ENCODE assay signal across 8 cellular contexts in genomic region chr20:3209946-3210317, GRCh38. TPM values are rescaled to one million over a fixed set of nuclear protein-coding genes. Genes with fewer than 3 reads are reported as not detected.
DNase-seq lines count a peak whose midpoint lies in the region; ATAC-seq and TF ChIP-seq lines count a peak whose summit lies in the region.

No MANE protein-coding gene starts in this region.

- H3K9me3 Mint-ChIP-seq in activated naive CD4-positive, alpha-beta T cell treated with anti-CD3 and anti-CD28 coated beads, Interleukin-2, amount 10 ng/mL, durations not matched to agents 7 days and 5 days: no peaks in the 10 kb centered on the region

- DNase-seq in AG04449 (ENCODE audit: low read depth, low spot score) (no peak), hepatic stellate cell (ENCODE audit: low spot score) (peak; percentile 51), NCI-H1694 treated with DMSO at 0.1 percent for 48 hours (lab: John Stamatoyannopoulos, UW) (no peak), GDM1 (lab: John Stamatoyannopoulos, UW) (no peak), AG08396 (ENCODE audit: low spot score) (no peak)
- DNase-seq in activated naive CD4-positive, alpha-beta T cell treated with anti-CD3 and anti-CD28 coated beads, Interleukin-2, amount 10 ng/mL, durations not matched to agents 7 days and 5 days: no peak

- ATAC-seq in HG02759 (IDR thresholded peaks at IDR 0.05; ENCODE audit: unreplicated experiment): peak; percentile 4

- H3K9me3 ChIP-seq in skeletal muscle satellite cell (replicated peaks; ENCODE audit: low read length): no peaks in the 10 kb centered on the region

- no peaks in the 10 kb centered on the region for H3K27me3 Mint-ChIP-seq in activated naive CD4-positive, alpha-beta T cell treated with anti-CD3 and anti-CD28 coated beads, Interleukin-2, amount 10 ng/mL, durations not matched to agents 7 days and 5 days

- peak overlapping the region; percentile 92 for H3K9ac ChIP-seq in skeletal muscle satellite cell (ENCODE audit: low read depth, low read length)

- H3K36me3 Mint-ChIP-seq in activated naive CD4-positive, alpha-beta T cell treated with anti-CD3 and anti-CD28 coated beads, Interleukin-2, amount 10 ng/mL, durations not matched to agents 7 days and 5 days: peaks cover 18% of the 10 kb centered on the region

- peak overlapping the region; percentile 97 for H3K4me2 ChIP-seq in skeletal muscle satellite cell (ENCODE audit: low read length)

- peaks cover 16% of the 10 kb centered on the region for H3K4me1 ChIP-seq in skeletal muscle satellite cell (ENCODE audit: control insufficient read depth, insufficient read depth, low read length)

- H3K4me3 Mint-ChIP-seq in activated naive CD4-positive, alpha-beta T cell treated with anti-CD3 and anti-CD28 coated beads, Interleukin-2, amount 10 ng/mL, durations not matched to agents 7 days and 5 days: peak overlapping the region; percentile 100

- CTCF ChIA-PET in AG04449 (lab: Yijun Ruan, JAX): interaction anchor here (1.8 to 8.1 kb wide), 2 partner anchors 11 to 17 kb away, joined by 4 to 74 read pairs; no protein-coding TSS in a partner anchor
- CTCF ChIA-PET in activated naive CD4-positive, alpha-beta T cell treated with anti-CD3 and anti-CD28 coated beads, Interleukin-2, amount 10 ng/mL, durations not matched to agents 7 days and 5 days (lab: Charles Lee): interaction anchor here (1.8 kb wide), 1 partner anchor 9 kb away, joined by 11 read pairs; no protein-coding TSS in a partner anchor

- peaks cover 15% of the 10 kb centered on the region for H3K36me3 ChIP-seq in skeletal muscle satellite cell (ENCODE audit: insufficient read depth, low read length)

- H3K4me1 Mint-ChIP-seq in activated naive CD4-positive, alpha-beta T cell treated with anti-CD3 and anti-CD28 coated beads, Interleukin-2, amount 10 ng/mL, durations not matched to agents 7 days and 5 days: peaks cover 36% of the 10 kb centered on the region

- no peaks in the 10 kb centered on the region for H3K27me3 ChIP-seq in skeletal muscle satellite cell (ENCODE audit: control insufficient read depth, insufficient read depth, low read length)

- POLR2A ChIA-PET in AG04449 (lab: Yijun Ruan, JAX): no interaction called here

- peak overlapping the region; percentile 90 for H3K27ac Mint-ChIP-seq in activated naive CD4-positive, alpha-beta T cell treated with anti-CD3 and anti-CD28 coated beads, Interleukin-2, amount 10 ng/mL, durations not matched to agents 7 days and 5 days

- H3K4me3 ChIP-seq in AG04449 (ENCODE audit: low read depth, low read length) (peak overlapping the region; percentile 89), skeletal muscle satellite cell (ENCODE audit: low read length) (peak overlapping the region; percentile 92)

- TF ChIP-seq CTCF in AG04449 (IDR thresholded peaks at IDR 0.05; ENCODE audit: insufficient read depth, low read length, missing control alignments): no peak

RNA-seq across cellular contexts. Expression of gene ITPA, which starts 0.6 kb away (rescaled TPM):
- 32.3 and 38.0 TPM in 2 replicates for total RNA-seq in skeletal muscle satellite cell (2012; rRNA removed)

RNA-seq across cellular contexts. Expression of gene DDRGK1, which starts 5.5 kb away (rescaled TPM):
- total RNA-seq in skeletal muscle satellite cell (2012; rRNA removed): 17.0 and 29.4 TPM in 2 replicates

RNA-seq across cellular contexts. Expression of gene SLC4A11, which starts 29.1 kb away (rescaled TPM):
- total RNA-seq in skeletal muscle satellite cell (2012; rRNA removed): 0.66 and 0.76 TPM in 2 replicates

RNA-seq across cellular contexts. Expression of gene LZTS3, which starts 36.6 kb away (rescaled TPM):
- 2.4 and 4.1 TPM in 2 replicates for total RNA-seq in skeletal muscle satellite cell (2012; rRNA removed)

RNA-seq across cellular contexts. Expression of gene FASTKD5, which starts 50.3 kb away (rescaled TPM):
- 10.6 and 12.0 TPM in 2 replicates for total RNA-seq in skeletal muscle satellite cell (2012; rRNA removed)
